In the genomic region with DNA sequence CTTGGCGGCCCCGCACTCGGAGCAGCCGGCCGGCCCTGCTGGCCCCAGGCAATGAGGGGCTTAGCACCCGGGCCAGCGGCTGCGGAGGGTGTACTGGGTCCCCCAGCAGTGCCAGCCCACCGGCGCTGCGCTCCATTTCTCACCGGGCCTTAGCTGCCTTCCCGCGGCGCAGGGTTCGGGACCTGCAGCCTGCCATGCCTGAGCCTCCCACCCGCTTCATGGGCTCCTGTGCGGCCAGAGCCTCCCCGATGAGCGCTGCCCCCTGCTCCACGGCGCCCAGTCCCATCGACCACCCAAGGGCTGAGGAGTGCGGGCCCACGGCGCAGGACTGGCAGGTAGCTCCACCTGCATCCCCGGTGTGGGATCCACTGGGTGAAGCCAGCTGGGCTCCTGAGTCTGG, we compare ENCODE assay signal across 11 cellular contexts. TPM values are rescaled to one million over a fixed set of nuclear protein-coding genes. Genes with fewer than 3 reads are reported as not detected.
"Had no signal": no experiment of that assay in that cellular context is flagged by ENCODE, and none has a peak within 500 bp of the region (broad histone marks: within the 10 kb centered on the region; RNA-seq: fewer than 3 reads in every experiment).

No MANE protein-coding gene starts in this region.

RNA-seq across cellular contexts. Expression of gene SLC36A3, which starts 5.7 kb away (rescaled TPM):
- total RNA-seq: OCI-LY7, PC-3, PC-9, Peyer's patch, Right ventricle myocardium inferior, Right ventricle myocardium superior, RPMI7951, SJCRH30, SJSA1, SK-MEL-5 had no signal
- polyA plus RNA-seq: SK-N-SH had no signal

RNA-seq across cellular contexts. Expression of gene SLC36A2, which starts 38.1 kb away (rescaled TPM):
- total RNA-seq: OCI-LY7, PC-3, PC-9, Peyer's patch, RPMI7951, SJCRH30, SJSA1, SK-MEL-5 had no signal
- polyA plus RNA-seq: SK-N-SH had no signal
